In the genomic region with DNA sequence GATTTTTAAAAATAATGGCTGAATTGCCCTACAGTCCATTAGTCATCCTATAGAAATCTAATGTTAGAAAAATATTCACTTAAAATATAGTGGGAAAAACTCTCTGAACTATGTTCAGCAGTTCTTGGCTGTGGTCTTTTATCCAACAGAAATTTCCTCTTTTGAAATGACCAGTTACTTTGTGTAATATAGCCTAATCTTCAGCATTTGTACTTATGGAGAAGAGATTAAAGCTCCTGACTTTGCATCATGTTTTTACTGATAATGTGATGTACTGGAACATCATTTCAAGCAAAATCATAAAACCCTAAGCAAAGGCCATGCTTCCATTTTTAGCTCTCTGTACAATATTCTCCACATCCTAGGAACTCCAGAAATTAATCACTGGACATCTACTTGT, we compare ENCODE assay signal across 18 cellular contexts.
A peak's percentile ranks its signal among the peaks of the same experiment; 100 is the strongest.
DNase-seq lines count a peak whose midpoint lies in the region; ATAC-seq, FAIRE-seq and TF ChIP-seq lines count a peak whose summit lies in the region.
"Had no signal": no experiment of that assay in that cellular context is flagged by ENCODE, and none has a peak within 500 bp of the region (broad histone marks: within the 10 kb centered on the region; RNA-seq: fewer than 3 reads in every experiment).

No MANE protein-coding gene starts in this region.

- TF ChIP-seq CTCF in bronchial epithelial cell (IDR thresholded peaks at IDR 0.05; ENCODE audit: insufficient read depth, low read length, severe bottlenecking) (no peak), fibroblast of villous mesenchyme (IDR thresholded peaks at IDR 0.05; ENCODE audit: insufficient read depth, low read depth, low read length) (no peak), glutamatergic neuron (IDR thresholded peaks at IDR 0.05; ENCODE audit: partially characterized antibody, unreplicated experiment) (no peak)

- peak; percentile 43 for FAIRE-seq in bronchial epithelial cell (lab: Jason Lieb, UNC)
- FAIRE-seq: A204.1, GM12892, GM18507 had no signal

- ATAC-seq in GM19452 (IDR thresholded peaks at IDR 0.05; ENCODE audit: unreplicated experiment) = no peak
- ATAC-seq in GM18873 (IDR thresholded peaks at IDR 0.05; ENCODE audit: low FRiP score, unreplicated experiment) = no peak
- no peak for ATAC-seq in GM19395 (IDR thresholded peaks at IDR 0.05; ENCODE audit: unreplicated experiment)

- H3K36me3 Mint-ChIP-seq in glutamatergic neuron (ENCODE audit: unreplicated experiment) = no peaks in the 10 kb centered on the region

- no peaks in the 10 kb centered on the region for H3K27me3 Mint-ChIP-seq in glutamatergic neuron (ENCODE audit: unreplicated experiment)
- H3K27me3 Mint-ChIP-seq: CD4-positive, CD25-positive, alpha-beta regulatory T cell; CD8-positive, alpha-beta memory T cell had no signal

- H3K4me3 ChIP-seq in bronchial epithelial cell (ENCODE audit: low read depth, low read length) = no peak overlapping the region
- no peak overlapping the region for H3K4me3 ChIP-seq in fibroblast of villous mesenchyme (ENCODE audit: low read depth, low read length)
- H3K4me3 ChIP-seq: HAP-1 had no signal

- H3K36me3 ChIP-seq in bronchial epithelial cell (ENCODE audit: control insufficient read depth, insufficient read depth, low read length) = no peaks in the 10 kb centered on the region
- H3K36me3 ChIP-seq: BE2C, HAP-1 had no signal

- H3K27me3 ChIP-seq in bronchial epithelial cell (ENCODE audit: control insufficient read depth, insufficient read depth, low read length) = no peaks in the 10 kb centered on the region
- H3K27me3 ChIP-seq: BE2C had no signal

- no peak overlapping the region for H3K27ac Mint-ChIP-seq in glutamatergic neuron (ENCODE audit: unreplicated experiment)
- H3K27ac Mint-ChIP-seq: CD4-positive, CD25-positive, alpha-beta regulatory T cell; CD8-positive, alpha-beta memory T cell had no signal

- DNase-seq in OCI-M1 (lab: John Stamatoyannopoulos, UW) (peak; percentile 22), bronchial epithelial cell (ENCODE audit: low read depth) (no peak), fibroblast of villous mesenchyme (ENCODE audit: low read depth) (peak; percentile 72), glutamatergic neuron (no peak)
- DNase-seq: ACHN; BE2C; C1 segment of cervical spinal cord; CD4-positive, CD25-positive, alpha-beta regulatory T cell; CD8-positive, alpha-beta memory T cell; COR-L47; GDM1 had no signal

- no peaks in the 10 kb centered on the region for H3K9me3 Mint-ChIP-seq in glutamatergic neuron (ENCODE audit: unreplicated experiment)
- H3K9me3 Mint-ChIP-seq: CD8-positive, alpha-beta memory T cell had no signal

- no peak overlapping the region for H3K4me3 Mint-ChIP-seq in glutamatergic neuron (ENCODE audit: unreplicated experiment)
- H3K4me3 Mint-ChIP-seq: CD8-positive, alpha-beta memory T cell had no signal

- no peaks in the 10 kb centered on the region for H3K4me1 Mint-ChIP-seq in glutamatergic neuron (ENCODE audit: low read depth, unreplicated experiment)

Comparison
In these comparisons a context has a peak if more than half of its experiments do, and no peak if none do; other contexts are left out.
1. DNase-seq: peak in OCI-M1 (single experiment) and fibroblast of villous mesenchyme (single experiment); none in bronchial epithelial cell (single experiment) and glutamatergic neuron (single experiment).